Comparison of ENCODE assay signal across 1 cellular context in genomic region chr1:10211805-10212405, GRCh38.
TF ChIP-seq lines count a peak whose summit lies in the region.

No MANE protein-coding gene starts in this region.

TF ChIP-seq in K562, 482 proteins besides CTCF, POLR2A, EP300 and RAD21 (continued from another document and continues in another):
- TF ChIP-seq ATF3 (IDR thresholded peaks at IDR 0.05) (no peak), ATF3 (CRISPR knock-in tag; conservative IDR thresholded peaks at IDR 0.05) (no peak), ARID1B (IDR thresholded peaks at IDR 0.05) (peak; percentile 42), FOXA3 (CRISPR knock-in tag; conservative IDR thresholded peaks at IDR 0.05 in 1 of 2, IDR thresholded peaks at IDR 0.05 in 1 of 2) (no peak), HDAC1 (IDR thresholded peaks at IDR 0.05) (peak in 1 of 2 experiments; percentile 34; a peak in 1 of 4 replicates), RNF2 (IDR thresholded peaks at IDR 0.05) (no peak), ZNF3 (CRISPR knock-in tag; IDR thresholded peaks at IDR 0.05) (no peak), ZNF584 (CRISPR knock-in tag; IDR thresholded peaks at IDR 0.05; ENCODE audit: low read depth) (no peak), ZNF146 (CRISPR knock-in tag; IDR thresholded peaks at IDR 0.05; ENCODE audit: unreplicated experiment) (no peak), HDAC8 (tag; IDR thresholded peaks at IDR 0.05) (no peak), THAP12 (CRISPR knock-in tag; IDR thresholded peaks at IDR 0.05) (no peak), PKNOX1 (IDR thresholded peaks at IDR 0.05) (peak; percentile 9; the same call in 1 of the 2 replicates), SRF (CRISPR knock-in tag; IDR thresholded peaks at IDR 0.05) (no peak), STAT6 (CRISPR knock-in tag; IDR thresholded peaks at IDR 0.05) (no peak), ELK3 (CRISPR knock-in tag; IDR thresholded peaks at IDR 0.05) (no peak), ZNF707 (CRISPR knock-in tag; conservative IDR thresholded peaks at IDR 0.05) (no peak), ZMIZ1 (IDR thresholded peaks at IDR 0.05; ENCODE audit: low read depth in 2 of 2, low read length in 2 of 2) (no peak), HOMEZ (CRISPR knock-in tag; IDR thresholded peaks at IDR 0.05) (no peak), ZNF274 (IDR thresholded peaks at IDR 0.05; ENCODE audit: borderline replicate concordance, low read depth, low read length) (no peak), POLR2G (IDR thresholded peaks at IDR 0.05; ENCODE audit: low read depth, low read length) (no peak), POLR2AphosphoS5 (IDR thresholded peaks at IDR 0.05; ENCODE audit: control insufficient read depth, insufficient read depth, low read depth, low read length) (no peak), ZNF24 (IDR thresholded peaks at IDR 0.05) (no peak), NUFIP1 (IDR thresholded peaks at IDR 0.05; ENCODE audit: partially characterized antibody) (no peak), GTF2A2 (tag; IDR thresholded peaks at IDR 0.05) (no peak), TEAD1 (CRISPR knock-in tag; IDR thresholded peaks at IDR 0.05) (0 out of 4 replicates have a peak, but pooled peaks of 1 of the 2 experiments have one; percentile 40), KLF10 (CRISPR knock-in tag; IDR thresholded peaks at IDR 0.05) (no peak), FOXK1 (CRISPR knock-in tag; IDR thresholded peaks at IDR 0.05; ENCODE audit: borderline replicate concordance) (no peak), ZNF134 (CRISPR knock-in tag; conservative IDR thresholded peaks at IDR 0.05) (no peak), MNT (conservative IDR thresholded peaks at IDR 0.05) (peak in 1 of 2 experiments; percentile 49; a peak in 2 of 4 replicates), JUN (IDR thresholded peaks at IDR 0.05; ENCODE audit: borderline replicate concordance, low read depth, low read length) (no peak), JUN (CRISPR knock-in tag; IDR thresholded peaks at IDR 0.05; ENCODE audit: borderline replicate concordance) (no peak), SMARCA5 (IDR thresholded peaks at IDR 0.05) (no peak), ZNF140 (CRISPR knock-in tag; IDR thresholded peaks at IDR 0.05) (no peak), DMBX1 (CRISPR knock-in tag; IDR thresholded peaks at IDR 0.05; ENCODE audit: borderline replicate concordance) (no peak), CBX8 (IDR thresholded peaks at IDR 0.05; ENCODE audit: borderline replicate concordance, extremely low read depth, low read depth, low read length, poor library complexity, severe bottlenecking) (no peak), ZNF318 (IDR thresholded peaks at IDR 0.05; ENCODE audit: borderline replicate concordance in 1 of 2, low read depth in 1 of 2) (no peak)
